Comparison of ENCODE assay signal across 10 cellular contexts in genomic region chr13:52846567-52847321, GRCh38. TPM values are rescaled to one million over a fixed set of nuclear protein-coding genes. Genes with fewer than 3 reads are reported as not detected.
A peak's percentile ranks its signal among the peaks of the same experiment; 100 is the strongest.
DNase-seq lines count a peak whose midpoint lies in the region; ATAC-seq and TF ChIP-seq lines count a peak whose summit lies in the region.
"Had no signal": no experiment of that assay in that cellular context is flagged by ENCODE, and none has a peak within 500 bp of the region (broad histone marks: within the 10 kb centered on the region; RNA-seq: fewer than 3 reads in every experiment).

No MANE protein-coding gene starts in this region.

- no peak overlapping the region for H3K4me3 Mint-ChIP-seq in activated naive CD8-positive, alpha-beta T cell treated with anti-CD3 and anti-CD28 coated beads for 36 hours

- no peak overlapping the region for H3K27ac Mint-ChIP-seq in activated naive CD8-positive, alpha-beta T cell treated with anti-CD3 and anti-CD28 coated beads for 36 hours

- no peaks in the 10 kb centered on the region for H3K27me3 ChIP-seq in right cardiac atrium (ENCODE audit: control insufficient read depth, insufficient read depth)
- H3K27me3 ChIP-seq in psoas muscle (ENCODE audit: insufficient read depth in 3 of 3, low read length in 2 of 3): peaks cover 0 to 90% (median 45%) of the 10 kb centered on the region in 3 donors

- no peaks in the 10 kb centered on the region for H3K9me3 ChIP-seq in right cardiac atrium (ENCODE audit: control insufficient read depth, low read length)
- H3K9me3 ChIP-seq in psoas muscle: no peaks in the 10 kb centered on the region

- peak; percentile 46 to 59 for ATAC-seq in right cardiac atrium
- ATAC-seq in psoas muscle: peak; percentile 67 to 79 (median 72)
- ATAC-seq in GM21723 (IDR thresholded peaks at IDR 0.05; ENCODE audit: unreplicated experiment): no peak
- ATAC-seq in GM21528 (IDR thresholded peaks at IDR 0.05; ENCODE audit: low FRiP score, unreplicated experiment): no peak
- no peak for ATAC-seq in HG02623 (IDR thresholded peaks at IDR 0.05; ENCODE audit: unreplicated experiment)

- H3K36me3 Mint-ChIP-seq in activated naive CD8-positive, alpha-beta T cell treated with anti-CD3 and anti-CD28 coated beads for 36 hours: no peaks in the 10 kb centered on the region

- TF ChIP-seq CTCF in GM20000 (IDR thresholded peaks at IDR 0.05; ENCODE audit: extremely low read depth, missing control alignments): no peak
- peak; percentile 26 for TF ChIP-seq CTCF in psoas muscle (IDR thresholded peaks at IDR 0.05)

- WGBS in right cardiac atrium: 5% methylated on average over 100 of the region's 100 CpGs
- WGBS in psoas muscle, 3 donors: 2 to 5% (median 4%) methylated on average over 73 to 100 of the region's 100 CpGs

- H3K4me3 ChIP-seq in right cardiac atrium (ENCODE audit: low read length) (no peak overlapping the region), psoas muscle (peak overlapping the region; percentile 24)
- H3K4me3 ChIP-seq: lung had no signal

- H3K27me3 Mint-ChIP-seq in activated naive CD8-positive, alpha-beta T cell treated with anti-CD3 and anti-CD28 coated beads for 36 hours: peaks cover 80% of the 10 kb centered on the region

- H3K9me3 Mint-ChIP-seq in activated naive CD8-positive, alpha-beta T cell treated with anti-CD3 and anti-CD28 coated beads for 36 hours: peaks cover 4% of the 10 kb centered on the region

- H3K4me1 Mint-ChIP-seq in activated naive CD8-positive, alpha-beta T cell treated with anti-CD3 and anti-CD28 coated beads for 36 hours: peaks cover 19% of the 10 kb centered on the region

- intact Hi-C loops in right cardiac atrium (cut with DNase I) (no loop called here), psoas muscle (cut with DNase I) (no loop called here)

- H3K36me3 ChIP-seq in psoas muscle (ENCODE audit: insufficient read depth in 1 of 2, low read depth in 1 of 2): no peaks in the 10 kb centered on the region

- DNase-seq in GM20000 (ENCODE audit: low spot score) (peak; percentile 52), right cardiac atrium (peak; percentile 61 to 83 (median 82)), psoas muscle (peak; percentile 50 to 78), 8988T (no peak)
- DNase-seq in activated naive CD8-positive, alpha-beta T cell treated with anti-CD3 and anti-CD28 coated beads for 36 hours: peak; percentile 49
- DNase-seq: GOT3 had no signal

- H3K27ac ChIP-seq in right cardiac atrium (ENCODE audit: low read length) (no peak overlapping the region), psoas muscle (no peak overlapping the region)

- H3K4me1 ChIP-seq in right cardiac atrium (ENCODE audit: control insufficient read depth, insufficient read depth, low read length): peaks cover 2% of the 10 kb centered on the region
- H3K4me1 ChIP-seq in psoas muscle: peaks cover 3% of the 10 kb centered on the region

RNA-seq across cellular contexts. Expression of gene PCDH8, which starts 1.7 kb away (rescaled TPM):
- total RNA-seq in activated naive CD8-positive, alpha-beta T cell treated with anti-CD3 and anti-CD28 coated beads for 36 hours: not detected
- not detected for total RNA-seq in right cardiac atrium
- polyA plus RNA-seq in right cardiac atrium: not detected
- under 1 TPM in 1 of 4 donors, not detected in 3; 0.07 TPM for total RNA-seq in psoas muscle
- under 1 TPM; 0.03 to 0.20 (median 0.04) TPM for polyA plus RNA-seq in psoas muscle

Comparison
In these comparisons a context has a peak if more than half of its experiments do, and no peak if none do; other contexts are left out.
1. ATAC-seq: peak in right cardiac atrium (2 of 2) and psoas muscle (4 of 4); none in GM21723 (single experiment), GM21528 (single experiment) and HG02623 (single experiment).